In genomic region chr17:67376892-67377726, GRCh38 we compare ENCODE assay signal across 8 cellular contexts. TPM values are rescaled to one million over a fixed set of nuclear protein-coding genes. Genes with fewer than 3 reads are reported as not detected.
DNase-seq lines count a peak whose midpoint lies in the region; ATAC-seq and TF ChIP-seq lines count a peak whose summit lies in the region.

PITPNC1 (plus strand) TSS chr17:67377281.

- peak within 1 kb of the TSS; percentile 78 for H3K4me3 ChIP-seq in Loucy (ENCODE audit: low read length, poor library complexity, severe bottlenecking)
- H3K4me3 ChIP-seq in SJSA1 = peak within 1 kb of the TSS; percentile 60
- peak within 1 kb of the TSS; percentile 72 for H3K4me3 ChIP-seq in neuron (ENCODE audit: low read length)
- peak within 1 kb of the TSS; percentile 85 to 92 (median 88) for H3K4me3 ChIP-seq in subcutaneous abdominal adipose tissue (ENCODE audit: low read depth in 1 of 5, low read length in 5 of 5)

- DNase-seq in H4 (ENCODE audit: low spot score) (peak; percentile 80), SJSA1 (ENCODE audit: low read depth in 1 of 2, low spot score in 2 of 2) (peak; percentile 90 to 92), foreskin keratinocyte (peak; percentile 43 to 71)
- peak; percentile 80 for DNase-seq in activated gamma-delta T cell treated with anti-CD3 and anti-CD28 coated beads, Interleukin-2, amount 50 U/mL, for 16 hours (ENCODE audit: low read depth)

- H3K27me3 ChIP-seq in Loucy (ENCODE audit: insufficient read depth, low read length, poor library complexity, severe bottlenecking) (no peaks in the 10 kb centered on the region), SJSA1 (replicated peaks) (no peaks in the 10 kb centered on the region), foreskin keratinocyte (no peaks in the 10 kb centered on the region), neuron (ENCODE audit: insufficient read depth, low read length) (no peaks in the 10 kb centered on the region), subcutaneous abdominal adipose tissue (ENCODE audit: control insufficient read depth in 5 of 5, insufficient read depth in 4 of 5, low read length in 5 of 5) (no peaks in the 10 kb centered on the region)

- no peaks in the 10 kb centered on the region for H3F3A ChIP-seq in Loucy (ENCODE audit: low read depth)

- H2AFZ ChIP-seq in Loucy (ENCODE audit: low read length) (peak within 1 kb of the TSS; percentile 86), neuron (ENCODE audit: low read depth, low read length) (peak within 1 kb of the TSS; percentile 83)

- TF ChIP-seq CTCF in Loucy (conservative IDR thresholded peaks at IDR 0.05; ENCODE audit: low read length) (0 out of 2 replicates have a peak, but pooled peaks have one; percentile 12), foreskin keratinocyte (conservative IDR thresholded peaks at IDR 0.05) (peak; percentile 31)

- H3K27ac ChIP-seq in SJSA1 (peak within 1 kb of the TSS; percentile 9), foreskin keratinocyte (peak within 1 kb of the TSS; percentile 88), subcutaneous abdominal adipose tissue (ENCODE audit: low read depth, low read length) (peak within 1 kb of the TSS; percentile 88)

- H4K20me1 ChIP-seq in Loucy (ENCODE audit: insufficient read depth, low read length, poor library complexity, severe bottlenecking) = no peaks in the 10 kb centered on the region

- H3K9ac ChIP-seq in ES-I3 (ENCODE audit: low read depth, low read length) = peak within 1 kb of the TSS; percentile 65
- peak within 1 kb of the TSS; percentile 89 for H3K9ac ChIP-seq in Loucy (ENCODE audit: low read depth, low read length, poor library complexity, severe bottlenecking)
- H3K9ac ChIP-seq in subcutaneous abdominal adipose tissue (ENCODE audit: low read length in 5 of 5) = peak within 1 kb of the TSS; percentile 41 to 91 (median 84)

- H3K4me2 ChIP-seq in Loucy (ENCODE audit: low read depth, low read length, poor library complexity, severe bottlenecking) = peak within 1 kb of the TSS; percentile 93

- peak; percentile 80 for ATAC-seq in foreskin keratinocyte

- H3K9me3 ChIP-seq in ES-I3 (ENCODE audit: control insufficient read depth, insufficient read depth, low read length) (no peaks in the 10 kb centered on the region), Loucy (ENCODE audit: insufficient read depth, low read depth, low read length) (no peaks in the 10 kb centered on the region), SJSA1 (replicated peaks) (no peaks in the 10 kb centered on the region; the same call in 1 of the 2 replicates), neuron (ENCODE audit: low read length) (no peaks in the 10 kb centered on the region), subcutaneous abdominal adipose tissue (ENCODE audit: control insufficient read depth in 5 of 5, low read length in 5 of 5) (no peaks in the 10 kb centered on the region)

- peaks cover 18% of the 10 kb centered on the region for H3K4me1 ChIP-seq in ES-I3 (ENCODE audit: insufficient read depth, low read length)
- H3K4me1 ChIP-seq in Loucy (ENCODE audit: insufficient read depth, low read length, poor library complexity, severe bottlenecking) = peaks cover 26% of the 10 kb centered on the region
- H3K4me1 ChIP-seq in SJSA1 (replicated peaks) = peaks cover 34% of the 10 kb centered on the region
- peaks cover 15% of the 10 kb centered on the region for H3K4me1 ChIP-seq in foreskin keratinocyte
- peaks cover 24% of the 10 kb centered on the region for H3K4me1 ChIP-seq in neuron (ENCODE audit: insufficient read depth, low read length)
- peaks cover 5 to 37% (median 26%) of the 10 kb centered on the region in 5 donors for H3K4me1 ChIP-seq in subcutaneous abdominal adipose tissue (ENCODE audit: control insufficient read depth in 5 of 5, insufficient read depth in 5 of 5, low read length in 5 of 5)

- H3K36me3 ChIP-seq in ES-I3 (ENCODE audit: insufficient read depth, low read length) (no peaks in the 10 kb centered on the region), Loucy (ENCODE audit: insufficient read depth, low read length) (no peaks in the 10 kb centered on the region), SJSA1 (no peaks in the 10 kb centered on the region), neuron (ENCODE audit: insufficient read depth, low read length) (no peaks in the 10 kb centered on the region), subcutaneous abdominal adipose tissue (ENCODE audit: control insufficient read depth in 5 of 5, insufficient read depth in 5 of 5, low read length in 5 of 5) (no peaks in the 10 kb centered on the region)

- H3K9me2 ChIP-seq in Loucy (replicated peaks; ENCODE audit: low read depth, low read length) = no peaks in the 10 kb centered on the region

- no peaks in the 10 kb centered on the region for H3K79me2 ChIP-seq in Loucy (ENCODE audit: insufficient read depth, low read length)

RNA-seq across cellular contexts. Expression of gene PITPNC1, which starts in this region (rescaled TPM):
- total RNA-seq in H4 (2014; rRNA removed; shearing (Covaris generic)) = 2.5 and 6.3 TPM in 2 replicates
- total RNA-seq in SJSA1 (2014; rRNA removed; shearing (Covaris generic)) = 5.8 and 9.1 TPM in 2 replicates
- total RNA-seq in foreskin keratinocyte = 58.4 and 64.8 TPM in 2 replicates
- polyA plus RNA-seq in foreskin keratinocyte = 56.4 and 57.3 TPM in 2 replicates

Comparison
In these comparisons a context has a peak if more than half of its experiments do, and no peak if none do; other contexts are left out.
1. Peak in every context shown above with its lines: DNase-seq, ATAC-seq, H3K4me3 ChIP-seq and H3K27ac ChIP-seq.
2. H3K27ac ChIP-seq: peak in every context shown above with its lines; median percentile 88 in foreskin keratinocyte; 88 in subcutaneous abdominal adipose tissue; 9 in SJSA1.